ENCODE assay signal across 8 cellular contexts in the genomic region with DNA sequence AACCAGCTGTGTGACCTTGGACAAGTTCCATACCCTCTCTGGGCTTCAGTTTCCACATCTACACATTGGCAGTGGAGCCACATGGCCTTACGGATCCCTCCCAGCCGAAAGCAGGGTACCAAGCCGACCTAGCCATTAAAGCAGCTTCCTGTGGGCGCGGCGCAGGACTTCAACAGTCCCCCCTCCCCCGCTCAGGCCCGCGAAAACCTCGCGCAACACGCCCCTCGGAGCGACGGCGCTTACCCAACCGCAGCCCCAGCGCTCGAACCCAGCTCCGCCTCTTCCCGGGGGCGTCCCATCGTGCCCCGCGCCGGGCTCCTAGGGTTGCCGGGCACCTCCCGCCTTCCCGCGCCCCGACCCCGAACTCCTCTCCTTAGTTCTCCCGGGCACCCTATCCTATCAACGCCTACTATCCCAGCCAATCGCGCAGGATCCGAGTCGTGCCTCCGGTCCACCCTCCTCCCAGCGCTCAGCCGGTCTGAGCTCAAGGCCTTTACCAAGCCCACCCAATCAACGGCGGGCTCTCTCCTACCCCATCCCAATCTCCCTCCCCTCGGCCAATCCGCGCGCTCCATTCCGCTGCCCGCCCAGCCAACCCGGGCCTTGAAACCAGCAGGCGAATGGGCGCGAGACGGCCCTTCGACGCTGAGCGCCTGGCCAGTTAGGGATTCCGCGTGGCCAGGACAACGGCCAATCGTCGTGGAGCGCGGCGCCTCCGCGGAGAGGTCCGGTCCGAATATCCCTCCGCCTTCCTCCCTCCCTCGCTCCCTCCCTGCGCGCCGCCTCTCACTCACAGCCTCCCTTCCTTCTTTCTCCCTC. TPM values are rescaled to one million over a fixed set of nuclear protein-coding genes. Genes with fewer than 3 reads are reported as not detected.
DNase-seq lines count a peak whose midpoint lies in the region; ATAC-seq and TF ChIP-seq lines count a peak whose summit lies in the region.

Gene KPNB1 (plus strand): TSS at position 767 of the 819 bp plus-strand sequence. CDS start 326 bp downstream, outside the sequence.

- DNase-seq in GM13976 (ENCODE audit: low spot score) (peak; percentile 94), NCI-H146 treated with DMSO at 0.1 percent for 48 hours (lab: John Stamatoyannopoulos, UW; ENCODE audit: unreplicated experiment) (peak; percentile 96), amniotic epithelial cell (ENCODE audit: low read depth) (peak; percentile 100), heart left ventricle (peak; percentile 99 to 100 (median 100)), posterior cingulate gyrus (peak; percentile 99 to 100 (median 100)), upper lobe of left lung (peak; percentile 99 to 100)

- WGBS in heart left ventricle, 4 donors, result 1% methylated on average over 58 to 74 of the region's 74 CpGs
- WGBS in upper lobe of left lung, 2 donors, result 0% methylated on average over 45 to 71 of the region's 74 CpGs

- H3K4me1 ChIP-seq in heart left ventricle, result peaks cover 0 to 68% (median 26%) of the 10 kb centered on the region in 12 donors
- H3K4me1 ChIP-seq in upper lobe of left lung, result peaks cover 20 to 58% (median 30%) of the 10 kb centered on the region in 4 donors

- intact Hi-C loops in T-helper 1 cell treated with Interleukin-12 subunit alpha and Interleukin-12 subunit beta and Interleukin-4 antibody, amounts not matched to agents 30 ng/mL and 1 ng/mL, for 36 hours (cut with micrococcal nuclease), result loop anchor here (1.0 to 5.0 kb wide), 11 partner anchors 11 to 1543 kb away; partner anchors contain the start of genes ATP5MC1, CDC27, LRRC46 and MRPL10
- intact Hi-C loops in heart left ventricle (cut with DNase I), result no loop called here
- intact Hi-C loops in posterior cingulate gyrus (cut with DNase I), result no loop called here

- no peaks in the 10 kb centered on the region for H3K27me3 ChIP-seq in heart left ventricle
- H3K27me3 ChIP-seq in upper lobe of left lung, result no peaks in the 10 kb centered on the region

- peak in 1 of 4 donors; percentile 76 for TF ChIP-seq EP300 in upper lobe of left lung (IDR thresholded peaks at IDR 0.05)

- TF ChIP-seq CTCF in GM13976 (IDR thresholded peaks at IDR 0.05; ENCODE audit: borderline replicate concordance, control extremely low read depth, extremely low read depth, insufficient read depth, missing control alignments) (no peak), heart left ventricle (IDR thresholded peaks at IDR 0.05) (no peak), upper lobe of left lung (IDR thresholded peaks at IDR 0.05) (peak in 3 of 6 experiments; percentile 18 to 39 (median 26))

- in situ Hi-C loops in GM13976 (cut with MboI; ENCODE audit: low sequenced_read_pairs, unreplicated experiment), result no loop called here

- H3K4me3 ChIP-seq in heart left ventricle (peak within 1 kb of the TSS; percentile 67 to 97 (median 86)), upper lobe of left lung (peak within 1 kb of the TSS; percentile 93 to 98 (median 94))

- peak; percentile 76 for ATAC-seq in HG02870 (IDR thresholded peaks at IDR 0.05; ENCODE audit: unreplicated experiment)
- ATAC-seq in heart left ventricle, result peak; percentile 90 to 95 (median 93)
- peak; percentile 95 to 97 for ATAC-seq in upper lobe of left lung (ENCODE audit: low FRiP score in 2 of 2)

- H3K36me3 ChIP-seq in heart left ventricle (peaks cover 0 to 32% (median 28%) of the 10 kb centered on the region in 9 donors), upper lobe of left lung (peaks cover 15 to 28% (median 24%) of the 10 kb centered on the region in 4 donors)

- H3K27ac ChIP-seq in heart left ventricle (peak within 1 kb of the TSS; percentile 88 to 98 (median 93)), upper lobe of left lung (peak within 1 kb of the TSS; percentile 85 to 99 (median 96))

- TF ChIP-seq POLR2A in heart left ventricle (IDR thresholded peaks at IDR 0.05), result peak in 1 of 2 donors; percentile 60
- peak in 2 of 4 donors; percentile 49 to 84 for TF ChIP-seq POLR2A in upper lobe of left lung (IDR thresholded peaks at IDR 0.05)

- H3K9me3 ChIP-seq in heart left ventricle (no peaks in the 10 kb centered on the region), upper lobe of left lung (no peaks in the 10 kb centered on the region)

RNA-seq across cellular contexts. Expression of gene KPNB1, which starts in this region (rescaled TPM):
- 495 and 501 TPM in 2 replicates for total RNA-seq in T-helper 1 cell treated with Interleukin-12 subunit alpha and Interleukin-12 subunit beta and Interleukin-4 antibody, amounts not matched to agents 30 ng/mL and 1 ng/mL, for 36 hours
- total RNA-seq in heart left ventricle, result 100 to 1,000 TPM; 118 to 236 (median 192) TPM
- polyA plus RNA-seq in heart left ventricle, result 100 to 1,000 TPM in 1 of 2 donors, 10 to 100 TPM in 1; 30.7 to 136 TPM
- total RNA-seq in upper lobe of left lung, result 100 to 1,000 TPM; 162 to 223 (median 175) TPM

Comparison
In these comparisons a context has a peak if more than half of its experiments do, and no peak if none do; other contexts are left out.
1. Peak in every context shown above with its lines: DNase-seq, ATAC-seq, H3K4me3 ChIP-seq and H3K27ac ChIP-seq.